In genomic region chr12:53159195-53159834, GRCh38 we compare ENCODE assay signal across 8 cellular contexts.
DNase-seq lines count a peak whose midpoint lies in the region; ATAC-seq and TF ChIP-seq lines count a peak whose summit lies in the region.

No MANE protein-coding gene starts in this region.

- no peak overlapping the region for H3K4me3 ChIP-seq in WI38 (ENCODE audit: low read depth, low read length)

- DNase-seq in NCI-H2227 treated with DMSO at 0.1 percent for 48 hours (lab: John Stamatoyannopoulos, UW) (peak; percentile 6), T47D (ENCODE audit: low read depth in 1 of 2, low spot score in 1 of 2) (peak; percentile 88 to 91), iris pigment epithelial cell (ENCODE audit: low read depth) (peak; percentile 66)
- peak; percentile 76 to 86 (median 82) for DNase-seq in stimulated activated CD4-positive, alpha-beta T cell treated with anti-CD3 and anti-CD28 coated beads, Interleukin-1b, Interleukin-23, amount 100 ng/mL, for 24 hours (ENCODE audit: low read depth in 4 of 4, low spot score in 1 of 4)

- ATAC-seq in HG03066 (IDR thresholded peaks at IDR 0.05; ENCODE audit: low read depth, unreplicated experiment) (peak; percentile 85), HG03565 (IDR thresholded peaks at IDR 0.05; ENCODE audit: unreplicated experiment) (no peak)

- TF ChIP-seq CTCF in GM12872 (IDR thresholded peaks at IDR 0.05; ENCODE audit: insufficient read depth, low read depth, low read length), result peak; percentile 100
- TF ChIP-seq CTCF in WI38 (IDR thresholded peaks at IDR 0.05; ENCODE audit: low read depth, low read length), result peak; percentile 99

- in situ Hi-C loops in T47D (cut with HindIII; ENCODE audit: low pct_unique_long_range_greater_than_20kb, low sequenced_read_pairs), result no loop called here

Comparison
In these comparisons a context has a peak if more than half of its experiments do, and no peak if none do; other contexts are left out.
1. DNase-seq: peak in every context shown above with its lines; median percentile 90 in T47D; 82 in stimulated activated CD4-positive, alpha-beta T cell treated with anti-CD3 and anti-CD28 coated beads, Interleukin-1b, Interleukin-23, amount 100 ng/mL, for 24 hours; 66 in iris pigment epithelial cell; 6 in NCI-H2227 treated with DMSO at 0.1 percent for 48 hours.